Comparison of ENCODE assay signal across 26 cellular contexts in genomic region chr1:41587791-41588190, GRCh38.
"Had no signal": no experiment of that assay in that cellular context is flagged by ENCODE, and none has a peak within 500 bp of the region (broad histone marks: within the 10 kb centered on the region; RNA-seq: fewer than 3 reads in every experiment).

No MANE protein-coding gene starts in this region.

- ATAC-seq: activated CD4-positive, CD25-positive, alpha-beta regulatory T cell treated with anti-CD3 and anti-CD28 coated beads, Interleukin-2, amount 50 U/mL, for 24 hours; activated naive CD4-positive, alpha-beta T cell treated with anti-CD3 and anti-CD28 coated beads, Interleukin-2, amount 50 U/mL, for 72 hours; activated T-cell treated with anti-CD3 and anti-CD28 coated beads, Interleukin-2, amount 50 U/mL, for 72 hours; gastroesophageal sphincter; T-helper 17 cell had no signal

- H3K4me3 ChIP-seq: ascending aorta, breast epithelium, cardiac muscle cell, colonic mucosa, esophagus squamous epithelium, gastroesophageal sphincter had no signal

- H3K27me3 ChIP-seq: ascending aorta, breast epithelium, cardiac muscle cell, colonic mucosa, esophagus squamous epithelium, gastroesophageal sphincter had no signal

- H3K27ac ChIP-seq: ascending aorta, breast epithelium, cardiac muscle cell, colonic mucosa, epithelial cell of prostate, esophagus squamous epithelium, gastroesophageal sphincter, WERI-Rb-1 had no signal

- H3K36me3 ChIP-seq: ascending aorta, breast epithelium, cardiac muscle cell, colonic mucosa, WERI-Rb-1 had no signal

- DNase-seq: activated B cell treated with CpG ODN at 0.5 μM for 24 hours; activated CD4-positive, alpha-beta T cell treated with anti-CD3 and anti-CD28 coated beads, Interleukin-2, amount 10 ng/mL, durations not matched to agents 24 days and 14 days; activated CD4-positive, alpha-beta T cell treated with anti-CD3 and anti-CD28 coated beads, Interleukin-2, amount 50 U/mL, for 4 hours; activated gamma-delta T cell; activated naive CD4-positive, alpha-beta T cell; activated naive CD4-positive, alpha-beta T cell treated with anti-CD3 and anti-CD28 coated beads, Interleukin-2, amount 10 ng/mL, durations not matched to agents 7 days and 5 days; activated naive CD8-positive, alpha-beta T cell treated with anti-CD3 and anti-CD28 coated beads, Interleukin-2, amount 10 ng/mL, durations not matched to agents 7 days and 5 days; activated T-cell treated with anti-CD3 and anti-CD28 coated beads, Interleukin-2, amount 50 U/mL, for 1 hour; activated T-cell treated with anti-CD3 and anti-CD28 coated beads, Interleukin-2, amount 50 U/mL, for 72 hours; central memory CD4-positive, alpha-beta T cell; cerebellar nuclear complex; colonic mucosa; effector CD8-positive, alpha-beta T cell; esophagus squamous epithelium; foreskin melanocyte; T-helper 1 cell; T-helper 17 cell; T1000; WERI-Rb-1 had no signal

- H3K4me1 ChIP-seq: ascending aorta, breast epithelium, colonic mucosa, esophagus squamous epithelium, gastroesophageal sphincter had no signal

- H3K9me3 ChIP-seq: ascending aorta, breast epithelium, colonic mucosa, esophagus squamous epithelium had no signal
